In genomic region chr2:201854221-201854801, GRCh38 we compare ENCODE assay signal across 13 cellular contexts. TPM values are rescaled to one million over a fixed set of nuclear protein-coding genes. Genes with fewer than 3 reads are reported as not detected.
DNase-seq lines count a peak whose midpoint lies in the region; ATAC-seq and TF ChIP-seq lines count a peak whose summit lies in the region.
"Had no signal": no experiment of that assay in that cellular context is flagged by ENCODE, and none has a peak within 500 bp of the region (broad histone marks: within the 10 kb centered on the region; RNA-seq: fewer than 3 reads in every experiment).

No MANE protein-coding gene starts in this region.

- H2AK5ac ChIP-seq in IMR-90 (ENCODE audit: low read depth, low read length) (peak overlapping the region; percentile 96), H9 (ENCODE audit: insufficient read length, low read length) (no peak overlapping the region)

- no peak overlapping the region for H2BK12ac ChIP-seq in H9 (ENCODE audit: insufficient read length, low read depth, low read length)

- no peak overlapping the region for H3T11ph ChIP-seq in H9 (ENCODE audit: low read length)

- 0% methylated on average over 2 of the region's 4 CpGs; no CpG with 5 or more reads in 1 of the 2 experiments for WGBS in IMR-90 (ENCODE audit: extremely low coverage in 2 of 2, insufficient read length in 1 of 2), 2 experiments
- no CpG with 5 or more reads among the region's 4 CpGs for WGBS in H9 (ENCODE audit: extremely low coverage, insufficient read length, low lambda C conversion rate)

- no peak overlapping the region for H3K27ac Mint-ChIP-seq in H9
- H3K27ac Mint-ChIP-seq: CD4-positive, alpha-beta memory T cell had no signal

- no peaks in the 10 kb centered on the region for H3K27me3 Mint-ChIP-seq in H9 (ENCODE audit: low read depth)

- no peaks in the 10 kb centered on the region for H3K79me2 ChIP-seq in H9 (ENCODE audit: insufficient read depth, low read length)

- peaks cover 38% of the 10 kb centered on the region for H3K4me1 ChIP-seq in IMR-90 (ENCODE audit: control insufficient read depth, insufficient read depth, low read length)
- 0 out of 2 replicates have a peak, but pooled peaks cover 5% of the 10 kb centered on the region for H3K4me1 ChIP-seq in H9 (ENCODE audit: insufficient read depth, low read length)

- H2BK5ac ChIP-seq in IMR-90 (ENCODE audit: low read depth, low read length, poor library complexity, severe bottlenecking) (peak overlapping the region; percentile 100), H9 (ENCODE audit: insufficient read length, low read length) (no peak overlapping the region)

- no peaks in the 10 kb centered on the region for H3K36me3 Mint-ChIP-seq in H9 (ENCODE audit: insufficient read depth in 1 of 3, low read depth in 3 of 3)
- H3K36me3 Mint-ChIP-seq: CD4-positive, alpha-beta memory T cell had no signal

- H3K27ac ChIP-seq in IMR-90 (ENCODE audit: insufficient read depth, low read length) (peak overlapping the region; percentile 77), H9 (ENCODE audit: insufficient read length, low read depth, low read length) (no peak overlapping the region)

- H3K9me1 ChIP-seq in IMR-90 (ENCODE audit: insufficient read depth, low read length) = peaks cover 11% of the 10 kb centered on the region

- POLR2A ChIA-PET in IMR-90 (lab: Charles Lee; ENCODE audit: unreplicated experiment) = interaction anchor here (0.5 to 1.7 kb wide), 5 partner anchors 12 to 314 kb away, joined by 3 to 11 read pairs (median 4); no protein-coding TSS in a partner anchor

- H3K14ac ChIP-seq in IMR-90 (replicated peaks; ENCODE audit: low read depth, low read length) = peak overlapping the region; percentile 100
- H3K14ac ChIP-seq in H9 (ENCODE audit: insufficient read depth, low read length) = no peak overlapping the region

- no TSS peak for BruUV-seq in IMR-90 (replicated peaks; lab: Mats Ljungman, UMichigan)

- peak overlapping the region; percentile 99 for H3K23ac ChIP-seq in IMR-90 (ENCODE audit: low read depth, low read length)
- H3K23ac ChIP-seq in H9 (ENCODE audit: insufficient read length, low read depth, low read length) = no peak overlapping the region

- H3K56ac ChIP-seq in IMR-90 (ENCODE audit: extremely low read depth, insufficient read depth, low read length) = peak overlapping the region; percentile 98
- no peak overlapping the region for H3K56ac ChIP-seq in H9 (ENCODE audit: insufficient read length, low read depth, low read length)

- TF ChIP-seq POLR2A in IMR-90 (IDR thresholded peaks at IDR 0.05; ENCODE audit: low read depth, low read length) = no peak

- H4K20me1 ChIP-seq in IMR-90 (ENCODE audit: insufficient read depth, low read length) = no peaks in the 10 kb centered on the region
- no peaks in the 10 kb centered on the region for H4K20me1 ChIP-seq in H9 (ENCODE audit: control insufficient read depth, insufficient read depth, insufficient read length)

- H3K79me1 ChIP-seq in IMR-90 (ENCODE audit: low read depth in 1 of 2, low read length in 2 of 2) (peaks cover 13 to 36% of the 10 kb centered on the region in 2 experiments), H9 (ENCODE audit: insufficient read depth, low read depth, low read length, poor library complexity, severe bottlenecking) (no peaks in the 10 kb centered on the region)

- TF ChIP-seq CTCF in IMR-90 (conservative IDR thresholded peaks at IDR 0.05; ENCODE audit: low read depth, low read length) (no peak), astrocyte of the cerebellum (IDR thresholded peaks at IDR 0.05; ENCODE audit: low read depth, low read length, missing control alignments) (no peak), H9 (conservative IDR thresholded peaks at IDR 0.05) (no peak)

- H3K4me2 ChIP-seq in IMR-90 (ENCODE audit: low read depth, low read length) = peak overlapping the region; percentile 85
- H3K4me2 ChIP-seq in H9 (ENCODE audit: insufficient read depth, insufficient read length, low read length) = no peak overlapping the region

- dilution Hi-C loops in IMR-90 (cut with HindIII; ENCODE audit: low sequenced_read_pairs, unreplicated experiment) = no loop called here

- H4K5ac ChIP-seq in IMR-90 (ENCODE audit: low read depth, low read length) = peak overlapping the region; percentile 96
- H4K5ac ChIP-seq in H9 (ENCODE audit: insufficient read length, low read depth, low read length) = no peak overlapping the region

- DNase-seq in AG08395 (ENCODE audit: low spot score) = peak; percentile 88
- peak; percentile 99 for DNase-seq in IMR-90
- peak; percentile 94 for DNase-seq in astrocyte of the cerebellum (ENCODE audit: low read depth)
- DNase-seq in kidney glomerular epithelial cell (lab: John Stamatoyannopoulos, UW) = peak; percentile 82
- no peak for DNase-seq in H9
- DNase-seq in NCI-H526 treated with DMSO at 0.1 percent for 48 hours (lab: John Stamatoyannopoulos, UW) = no peak
- DNase-seq in T-helper 2 cell = no peak
- DNase-seq: activated gamma-delta T cell; CD4-positive, alpha-beta memory T cell; effector CD8-positive, alpha-beta T cell; MM.1S; posterior cingulate gyrus had no signal

- H2AFZ ChIP-seq in IMR-90 (replicated peaks; ENCODE audit: low read length, poor library complexity) (peak overlapping the region; percentile 76), H9 (ENCODE audit: low read length) (no peak overlapping the region)

- intact Hi-C loops in IMR-90 (cut with micrococcal nuclease) = loop anchor here (1.0 to 2.0 kb wide), 2 partner anchors 48 to 56 kb away; partner anchors contain the start of gene CDK15

- H3K9ac ChIP-seq in IMR-90 (ENCODE audit: low read depth, low read length) (peak overlapping the region; percentile 30; the same call in 1 of the 2 replicates), H9 (ENCODE audit: extremely low read depth, insufficient read length, low read length) (no peak overlapping the region)

- CTCF ChIA-PET in IMR-90 (lab: Yijun Ruan, JAX) = interaction anchor here (0.5 to 0.7 kb wide), 4 partner anchors 23 to 150 kb away, joined by 3 read pairs; no protein-coding TSS in a partner anchor

- H3K23me2 ChIP-seq in H9 (ENCODE audit: insufficient read length, low read depth, low read length, poor library complexity, severe bottlenecking) = peaks cover 6% of the 10 kb centered on the region

- peak overlapping the region; percentile 99 for H3K4ac ChIP-seq in IMR-90 (ENCODE audit: low read depth, low read length)
- no peak overlapping the region for H3K4ac ChIP-seq in H9 (ENCODE audit: low read depth, low read length)

- no peak overlapping the region for H3K4me3 Mint-ChIP-seq in H9
- H3K4me3 Mint-ChIP-seq: CD4-positive, alpha-beta memory T cell had no signal

- H3K9me3 ChIP-seq in IMR-90 (ENCODE audit: control insufficient read depth, insufficient read depth, low read length) (no peaks in the 10 kb centered on the region), H9 (ENCODE audit: control insufficient read depth, low read depth, low read length) (no peaks in the 10 kb centered on the region)

- H4K8ac ChIP-seq in IMR-90 (ENCODE audit: low read depth in 2 of 2, low read length in 2 of 2) (peak overlapping the region; percentile 94 to 97), H9 (replicated peaks; ENCODE audit: insufficient read length, low read depth, low read length) (no peak overlapping the region)

- H3K18ac ChIP-seq in IMR-90 (ENCODE audit: low read depth, low read length) (peak overlapping the region; percentile 98), H9 (ENCODE audit: insufficient read length, low read depth, low read length) (no peak overlapping the region)

- peak overlapping the region; percentile 100 for H2BK20ac ChIP-seq in IMR-90 (ENCODE audit: low read depth, low read length)
- H2BK20ac ChIP-seq in H9 (ENCODE audit: low read depth, low read length, poor library complexity, severe bottlenecking) = no peak overlapping the region

- H3K4me3 ChIP-seq in IMR-90 (ENCODE audit: insufficient read depth, low read depth, low read length) (peak overlapping the region; percentile 38; the same call in 1 of the 2 replicates), astrocyte of the cerebellum (ENCODE audit: low read depth, low read length) (no peak overlapping the region)

- H2BK120ac ChIP-seq in IMR-90 (ENCODE audit: low read depth, low read length) (peak overlapping the region; percentile 99), H9 (ENCODE audit: low read depth, low read length, poor library complexity, severe bottlenecking) (no peak overlapping the region)

- 0 out of 2 replicates have a peak, but pooled peaks have one; percentile 10 for TF ChIP-seq RAD21 in IMR-90 (IDR thresholded peaks at IDR 0.05; ENCODE audit: low read length)

- peak overlapping the region; percentile 86 for H2AK9ac ChIP-seq in IMR-90 (replicated peaks; ENCODE audit: low read depth, low read length, poor library complexity)

- H3K4me1 Mint-ChIP-seq in H9 = peaks cover 28 to 34% of the 10 kb centered on the region in 2 experiments

- in situ Hi-C loops in IMR-90 (cut with MboI; ENCODE audit: low sequenced_read_pairs) (no loop called here), astrocyte of the cerebellum (cut with HindIII; ENCODE audit: low sequenced_read_pairs) (no loop called here)

- H2BK15ac ChIP-seq in IMR-90 (ENCODE audit: low read depth, low read length) (peak overlapping the region; percentile 100), H9 (ENCODE audit: low read depth, low read length) (no peak overlapping the region)

- H3K27me3 ChIP-seq in IMR-90 (ENCODE audit: control insufficient read depth, insufficient read depth, low read length) = no peaks in the 10 kb centered on the region
- no peaks in the 10 kb centered on the region for H3K27me3 ChIP-seq in H9 (ENCODE audit: insufficient read depth, low read length)

- peak overlapping the region; percentile 95 for H4K91ac ChIP-seq in IMR-90 (ENCODE audit: insufficient read depth, low read depth, low read length)
- H4K91ac ChIP-seq in H9 (ENCODE audit: insufficient read length, low read depth, low read length) = no peak overlapping the region

- ATAC-seq in IMR-90 (ENCODE audit: low read depth) = peak; percentile 88
- no peak for ATAC-seq in GM19397 (IDR thresholded peaks at IDR 0.05; ENCODE audit: unreplicated experiment)

- H3K9me3 Mint-ChIP-seq in H9 = no peaks in the 10 kb centered on the region
- H3K9me3 Mint-ChIP-seq: CD4-positive, alpha-beta memory T cell had no signal

- no peaks in the 10 kb centered on the region for H3K36me3 ChIP-seq in IMR-90 (ENCODE audit: control insufficient read depth, insufficient read depth, low read length)

TF ChIP-seq in IMR-90, 13 proteins besides CTCF, POLR2A, EP300 and RAD21 (continues in another document):
- peak; percentile 65; the same call in 1 of the 2 replicates for TF ChIP-seq RFX5 (IDR thresholded peaks at IDR 0.05; ENCODE audit: low read depth, low read length)

RNA-seq across cellular contexts. Expression of gene CDK15, which starts 48.0 kb away (rescaled TPM):
- total RNA-seq in IMR-90 (2012; rRNA removed) (28.9 and 33.0 TPM in 2 replicates), H9 (2021) (not detected in 2 replicates)
- 15.7 and 16.1 TPM in 2 replicates for polyA plus RNA-seq in IMR-90 (2012; rRNA removed)
- 5.7 and 7.2 TPM in 2 replicates for polyA plus RNA-seq in IMR-90 (2012; cell fraction: cytosol; rRNA removed)
- 6.9 and 22.1 TPM in 2 replicates for polyA plus RNA-seq in IMR-90 (2012; cell fraction: nucleus; rRNA removed; ENCODE audit: low replicate concordance)
- total RNA-seq: CD4-positive, alpha-beta memory T cell had no signal
- polyA plus RNA-seq: CD4-positive, alpha-beta memory T cell had no signal

Comparison
In these comparisons a context has a peak if more than half of its experiments do, and no peak if none do; other contexts are left out.
1. DNase-seq: peak in AG08395 (single experiment), IMR-90 (single experiment), astrocyte of the cerebellum (single experiment) and kidney glomerular epithelial cell (single experiment); none in H9 (single experiment), NCI-H526 treated with DMSO at 0.1 percent for 48 hours (single experiment) and T-helper 2 cell (0 of 5).
2. RNA of gene CDK15, which starts 48.0 kb away (total RNA-seq): 28.9 to 33.0 TPM in IMR-90; not detected in H9; every median in the first group is over 10 times any median in the second.